Comparison of ENCODE assay signal across 24 cellular contexts in genomic region chr10:9999627-10000026, GRCh38.
"Had no signal": no experiment of that assay in that cellular context is flagged by ENCODE, and none has a peak within 500 bp of the region (broad histone marks: within the 10 kb centered on the region; RNA-seq: fewer than 3 reads in every experiment).

No MANE protein-coding gene starts in this region.

- H3K4me1 ChIP-seq: esophagus squamous epithelium, gastrocnemius medialis, heart right ventricle, left lung, lower lobe of right lung had no signal

- H3K27ac ChIP-seq: coronary artery, epithelial cell of prostate, esophagus squamous epithelium, gastrocnemius medialis, heart right ventricle, left lung, lower lobe of right lung had no signal

- H3K9me3 ChIP-seq: esophagus squamous epithelium, gastrocnemius medialis, left lung, lower lobe of right lung, mucosa of descending colon had no signal

- H3K36me3 ChIP-seq: esophagus squamous epithelium, gastrocnemius medialis, heart right ventricle, left lung, lower lobe of right lung had no signal

- H3K4me3 ChIP-seq: coronary artery, esophagus squamous epithelium, gastrocnemius medialis, heart right ventricle, left lung, lower lobe of right lung, mucosa of descending colon had no signal

- H3K27me3 ChIP-seq: esophagus squamous epithelium, gastrocnemius medialis, heart right ventricle, left lung had no signal

- ATAC-seq: effector memory CD8-positive, alpha-beta T cell; esophagus mucosa; gastrocnemius medialis; heart right ventricle; left cardiac atrium; left lung; left ventricle myocardium superior; lower lobe of right lung; mucosa of descending colon had no signal

- DNase-seq: dermis blood vessel endothelial cell; effector CD8-positive, alpha-beta T cell; effector memory CD8-positive, alpha-beta T cell; endodermal cell; erythroblast; esophagus squamous epithelium; foreskin fibroblast; foreskin melanocyte; gastrocnemius medialis; glutamatergic neuron; head of caudate nucleus; heart right ventricle; hypothalamus; immature natural killer cell; left cardiac atrium; left lung; left ventricle myocardium superior; lower lobe of right lung; mesenchymal stem cell; mucosa of descending colon; naive B cell had no signal
